In genomic region chr1:209106861-209107260, GRCh38 we compare ENCODE assay signal across 19 cellular contexts.
"Had no signal": no experiment of that assay in that cellular context is flagged by ENCODE, and none has a peak within 500 bp of the region (broad histone marks: within the 10 kb centered on the region; RNA-seq: fewer than 3 reads in every experiment).

No MANE protein-coding gene starts in this region.

- H3K36me3 Mint-ChIP-seq: activated naive CD8-positive, alpha-beta T cell treated with anti-CD3 and anti-CD28 coated beads, Interleukin-2, amount 10 ng/mL, durations not matched to agents 7 days and 5 days; T-cell had no signal

- H3K4me3 Mint-ChIP-seq: activated naive CD8-positive, alpha-beta T cell treated with anti-CD3 and anti-CD28 coated beads, Interleukin-2, amount 10 ng/mL, durations not matched to agents 7 days and 5 days; activated T-helper 1 cell treated with anti-CD3 and anti-CD28 coated beads, Interleukin-12 subunit alpha, Interleukin-12 subunit beta, Interleukin-2, Interleukin-4 antibody, amounts not matched to agents 30 ng/mL and 10 ng/mL and 1 ng/mL, durations not matched to agents 14 hours and 24 hours and 36 hours; nephron progenitor cell; stimulated activated naive CD8-positive, alpha-beta T cell treated with anti-CD3 and anti-CD28 coated beads, Interleukin-15, Interleukin-2, amounts not matched to agents 100 ng/mL and 50 ng/mL, for 24 hours; T-cell had no signal

- H3K9me3 ChIP-seq: ascending aorta, prostate gland, suprapubic skin, upper lobe of right lung had no signal

- DNase-seq: activated CD4-positive, alpha-beta T cell treated with anti-CD3 and anti-CD28 coated beads, Interleukin-2, amount 50 U/mL, for 1 hour; activated naive CD4-positive, alpha-beta T cell; activated naive CD8-positive, alpha-beta T cell treated with anti-CD3 and anti-CD28 coated beads, Interleukin-2, amount 10 ng/mL, durations not matched to agents 7 days and 5 days; left ventricle myocardium superior; small intestine; stimulated activated CD4-positive, alpha-beta T cell treated with anti-CD3 and anti-CD28 coated beads, Interleukin-4, amount 100 ng/mL, for 4 hours; stimulated activated CD8-positive, alpha-beta memory T cell treated with anti-CD3 and anti-CD28 coated beads, Interleukin-4, amount 100 ng/mL, for 48 hours; T-cell; T-helper 9 cell; upper lobe of right lung had no signal

- H3K27me3 ChIP-seq: ascending aorta, suprapubic skin, upper lobe of right lung had no signal

- H3K27ac ChIP-seq: ascending aorta, prostate gland, suprapubic skin, upper lobe of right lung had no signal

- H3K36me3 ChIP-seq: ascending aorta, prostate gland, suprapubic skin, upper lobe of right lung had no signal

- H3K9me3 Mint-ChIP-seq: activated naive CD8-positive, alpha-beta T cell treated with anti-CD3 and anti-CD28 coated beads, Interleukin-2, amount 10 ng/mL, durations not matched to agents 7 days and 5 days; activated T-helper 1 cell treated with anti-CD3 and anti-CD28 coated beads, Interleukin-12 subunit alpha, Interleukin-12 subunit beta, Interleukin-2, Interleukin-4 antibody, amounts not matched to agents 30 ng/mL and 10 ng/mL and 1 ng/mL, durations not matched to agents 14 hours and 24 hours and 36 hours; stimulated activated naive CD8-positive, alpha-beta T cell treated with anti-CD3 and anti-CD28 coated beads, Interleukin-15, Interleukin-2, amounts not matched to agents 100 ng/mL and 50 ng/mL, for 24 hours; T-cell had no signal

- H3K27ac Mint-ChIP-seq: activated naive CD8-positive, alpha-beta T cell treated with anti-CD3 and anti-CD28 coated beads, Interleukin-2, amount 10 ng/mL, durations not matched to agents 7 days and 5 days; activated T-helper 1 cell treated with anti-CD3 and anti-CD28 coated beads, Interleukin-12 subunit alpha, Interleukin-12 subunit beta, Interleukin-2, Interleukin-4 antibody, amounts not matched to agents 30 ng/mL and 10 ng/mL and 1 ng/mL, durations not matched to agents 14 hours and 24 hours and 36 hours; stimulated activated naive CD8-positive, alpha-beta T cell treated with anti-CD3 and anti-CD28 coated beads, Interleukin-15, Interleukin-2, amounts not matched to agents 100 ng/mL and 50 ng/mL, for 24 hours; T-cell had no signal

- ATAC-seq: activated CD4-positive, CD25-positive, alpha-beta regulatory T cell treated with anti-CD3 and anti-CD28 coated beads, Interleukin-2, amount 50 U/mL, for 24 hours; esophagus mucosa; left ventricle myocardium superior; right cardiac atrium; T-cell; upper lobe of right lung had no signal

- H3K4me3 ChIP-seq: ascending aorta, prostate gland, suprapubic skin, upper lobe of right lung had no signal

- H3K4me1 ChIP-seq: ascending aorta, prostate gland, suprapubic skin, upper lobe of right lung had no signal

- H3K4me1 Mint-ChIP-seq: activated naive CD8-positive, alpha-beta T cell treated with anti-CD3 and anti-CD28 coated beads, Interleukin-2, amount 10 ng/mL, durations not matched to agents 7 days and 5 days; T-cell had no signal
